In genomic region chr20:24566656-24567055, GRCh38 we compare ENCODE assay signal across 33 cellular contexts.
"Had no signal": no experiment of that assay in that cellular context is flagged by ENCODE, and none has a peak within 500 bp of the region (broad histone marks: within the 10 kb centered on the region; RNA-seq: fewer than 3 reads in every experiment).

No MANE protein-coding gene starts in this region.

- DNase-seq: activated B cell treated with CpG ODN at 0.5 μM for 24 hours; activated CD4-positive, alpha-beta memory T cell treated with anti-CD3 and anti-CD28 coated beads for 36 hours; activated CD4-positive, alpha-beta T cell treated with anti-CD3 and anti-CD28 coated beads for 4 hours; activated CD4-positive, alpha-beta T cell treated with anti-CD3 and anti-CD28 coated beads, Interleukin-2, amount 10 ng/mL, durations not matched to agents 24 days and 14 days; activated CD4-positive, alpha-beta T cell treated with anti-CD3 and anti-CD28 coated beads, Interleukin-2, amount 50 U/mL, for 1 hour; activated CD4-positive, alpha-beta T cell treated with anti-CD3 and anti-CD28 coated beads, Interleukin-2, amount 50 U/mL, for 4 hours; activated CD4-positive, CD25-positive, alpha-beta regulatory T cell treated with anti-CD3 and anti-CD28 coated beads, Interleukin-2, amount 50 U/mL, for 72 hours; activated CD8-positive, alpha-beta memory T cell treated with anti-CD3 and anti-CD28 coated beads, Interleukin-2, amount 50 U/mL, for 4 hours; activated CD8-positive, alpha-beta T cell treated with anti-CD3 and anti-CD28 coated beads for 36 hours; activated effector memory CD4-positive, alpha-beta T cell treated with anti-CD3 and anti-CD28 coated beads, Interleukin-2, amount 50 U/mL, for 16 hours; activated gamma-delta T cell treated with Interleukin-2 at 50 U/mL for 16 hours; activated naive CD4-positive, alpha-beta T cell; activated naive CD4-positive, alpha-beta T cell treated with anti-CD3 and anti-CD28 coated beads for 36 hours; activated naive CD4-positive, alpha-beta T cell treated with anti-CD3 and anti-CD28 coated beads, Interleukin-2, amount 50 U/mL, for 16 hours; activated naive CD8-positive, alpha-beta T cell treated with anti-CD3 and anti-CD28 coated beads for 36 hours; activated T-cell treated with anti-CD3 and anti-CD28 coated beads for 4 hours; activated T-cell treated with anti-CD3 and anti-CD28 coated beads, Interleukin-2, amount 50 U/mL, for 1 hour; activated T-cell treated with anti-CD3 and anti-CD28 coated beads, Interleukin-2, amount 50 U/mL, for 4 hours; activated T-cell treated with anti-CD3 and anti-CD28 coated beads, Interleukin-2, amount 50 U/mL, for 72 hours; adrenal gland; amniotic stem cell; body of pancreas; brain microvascular endothelial cell; central memory CD4-positive, alpha-beta T cell; SW 1271; T-helper 1 cell; T-helper 2 cell; T-helper 9 cell had no signal

- H3K36me3 ChIP-seq: adrenal gland, brain microvascular endothelial cell, breast epithelium had no signal

- H3K4me1 ChIP-seq: adrenal gland, body of pancreas, breast epithelium had no signal

- H3K4me3 ChIP-seq: adrenal gland, body of pancreas, breast epithelium had no signal

- H3K27ac ChIP-seq: adrenal gland, body of pancreas, brain microvascular endothelial cell, breast epithelium had no signal

- ATAC-seq: activated CD8-positive, alpha-beta T cell treated with anti-CD3 and anti-CD28 coated beads for 36 hours; activated naive CD4-positive, alpha-beta T cell treated with anti-CD3 and anti-CD28 coated beads, Interleukin-2, amount 50 U/mL, for 72 hours; activated T-cell treated with anti-CD3 and anti-CD28 coated beads, Interleukin-2, amount 50 U/mL, for 4 hours; activated T-cell treated with anti-CD3 and anti-CD28 coated beads, Interleukin-2, amount 50 U/mL, for 72 hours; activated T-helper 17 cell treated with anti-CD3 and anti-CD28 coated beads, Interleukin-2, amount 50 U/mL, for 72 hours; body of pancreas had no signal

- H3K9me3 ChIP-seq: adrenal gland, body of pancreas had no signal

- FAIRE-seq: astrocyte, TTC549 had no signal

- H3K27me3 ChIP-seq: adrenal gland, body of pancreas, brain microvascular endothelial cell had no signal
